22 cellular contexts compared by ENCODE assay signal in genomic region chr22:48868554-48868953, GRCh38.
DNase-seq lines count a peak whose midpoint lies in the region; ATAC-seq and TF ChIP-seq lines count a peak whose summit lies in the region.
"Had no signal": no experiment of that assay in that cellular context is flagged by ENCODE, and none has a peak within 500 bp of the region (broad histone marks: within the 10 kb centered on the region; RNA-seq: fewer than 3 reads in every experiment).

No MANE protein-coding gene starts in this region.

- peaks cover 7% of the 10 kb centered on the region for H3K9me3 ChIP-seq in A673 (ENCODE audit: low read depth, low read length, poor library complexity, severe bottlenecking)
- H3K9me3 ChIP-seq in psoas muscle: no peaks in the 10 kb centered on the region
- no peaks in the 10 kb centered on the region for H3K9me3 ChIP-seq in vagina
- H3K9me3 ChIP-seq: SJSA1 had no signal

- no peak for TF ChIP-seq POLR2A in vagina (IDR thresholded peaks at IDR 0.05)

- POLR2A ChIA-PET in A673 (lab: Charles Lee; ENCODE audit: low non-redundant PET): no interaction called here

- H3K36me3 ChIP-seq in A673 (ENCODE audit: insufficient read depth, low read length, poor library complexity, severe bottlenecking) (no peaks in the 10 kb centered on the region), psoas muscle (ENCODE audit: insufficient read depth in 1 of 2, low read depth in 1 of 2) (no peaks in the 10 kb centered on the region), vagina (no peaks in the 10 kb centered on the region)
- H3K36me3 ChIP-seq: SJSA1 had no signal

- TF ChIP-seq CTCF in A673 (conservative IDR thresholded peaks at IDR 0.05; ENCODE audit: low read depth, low read length): no peak
- no peak for TF ChIP-seq CTCF in psoas muscle (IDR thresholded peaks at IDR 0.05)
- no peak for TF ChIP-seq CTCF in vagina (IDR thresholded peaks at IDR 0.05)

- BruUV-seq in A673 (replicated peaks; lab: Mats Ljungman, UMichigan): no TSS peak

- 27 to 37% (median 32%) methylated on average over 6 of the region's 6 CpGs for WGBS in psoas muscle, 3 donors

- H3K4me3 ChIP-seq in A673 (ENCODE audit: low read depth, low read length, poor library complexity, severe bottlenecking): no peak overlapping the region
- no peak overlapping the region for H3K4me3 ChIP-seq in psoas muscle
- H3K4me3 ChIP-seq in vagina: no peak overlapping the region
- H3K4me3 ChIP-seq: SJSA1 had no signal

- H3K27me3 ChIP-seq in A673 (replicated peaks; ENCODE audit: insufficient read depth, low read depth, low read length, poor library complexity) (no peaks in the 10 kb centered on the region), psoas muscle (ENCODE audit: insufficient read depth in 3 of 3, low read length in 2 of 3) (peaks cover 0 to 20% (median 0%) of the 10 kb centered on the region in 3 donors), vagina (no peaks in the 10 kb centered on the region)
- H3K27me3 ChIP-seq: SJSA1 had no signal

- H3K27ac ChIP-seq in A673 (ENCODE audit: low read depth, low read length, poor library complexity, severe bottlenecking): peak overlapping the region; percentile 99
- no peak overlapping the region for H3K27ac ChIP-seq in psoas muscle
- no peak overlapping the region for H3K27ac ChIP-seq in vagina
- H3K27ac ChIP-seq: SJSA1 had no signal

- intact Hi-C loops in A673 (cut with micrococcal nuclease; ENCODE audit: unreplicated experiment): no loop called here
- intact Hi-C loops in posterior vena cava (cut with DNase I): no loop called here
- intact Hi-C loops in psoas muscle (cut with DNase I): no loop called here
- intact Hi-C loops in vagina (cut with DNase I): no loop called here

- peaks cover 28% of the 10 kb centered on the region for H3K4me1 ChIP-seq in A673 (ENCODE audit: insufficient read depth, low read length, poor library complexity, severe bottlenecking)
- H3K4me1 ChIP-seq in psoas muscle: no peaks in the 10 kb centered on the region
- H3K4me1 ChIP-seq in vagina: no peaks in the 10 kb centered on the region
- H3K4me1 ChIP-seq: SJSA1 had no signal

- ATAC-seq in activated CD4-positive, CD25-positive, alpha-beta regulatory T cell treated with anti-CD3 and anti-CD28 coated beads, Interleukin-2, amount 50 U/mL, for 24 hours: no peak
- ATAC-seq in psoas muscle: no peak
- ATAC-seq: HCT116, HepG2 had no signal

- DNase-seq in activated CD4-positive, CD25-positive, alpha-beta regulatory T cell treated with anti-CD3 and anti-CD28 coated beads, Interleukin-2, amount 50 U/mL, for 72 hours: peak; percentile 24
- DNase-seq in A673 (ENCODE audit: low spot score) (no peak), cerebellar cortex (ENCODE audit: low spot score) (peak; percentile 23), posterior vena cava (ENCODE audit: low spot score) (peak; percentile 59), psoas muscle (no peak), DMS153 (lab: John Stamatoyannopoulos, UW) (no peak), vagina (ENCODE audit: extremely low spot score in 2 of 2) (no peak)
- DNase-seq: 8988T, Calu3, DND-41, Karpas-422, NCI-H1092, NCI-H1436, NCI-H1930, NCI-H2107, NCI-H446, NCI-H524 treated with DMSO at 0.1 percent for 48 hours, NCI-H774 had no signal

- CTCF ChIA-PET in A673 (lab: Charles Lee): no interaction called here

Comparison
In these comparisons a context has a peak if more than half of its experiments do, and no peak if none do; other contexts are left out.
1. DNase-seq: peak in activated CD4-positive, CD25-positive, alpha-beta regulatory T cell treated with anti-CD3 and anti-CD28 coated beads, Interleukin-2, amount 50 U/mL, for 72 hours (single experiment), cerebellar cortex (single experiment) and posterior vena cava (single experiment); none in A673 (single experiment), psoas muscle (0 of 2), DMS153 (single experiment) and vagina (0 of 2).